Comparison of ENCODE assay signal across 21 cellular contexts in genomic region chr16:87229230-87230192, GRCh38.
"Had no signal": no experiment of that assay in that cellular context is flagged by ENCODE, and none has a peak within 500 bp of the region (broad histone marks: within the 10 kb centered on the region; RNA-seq: fewer than 3 reads in every experiment).

No MANE protein-coding gene starts in this region.

- H3K4me1 ChIP-seq: colonic mucosa, foreskin keratinocyte, left ventricle myocardium inferior, lower lobe of right lung, spleen, transverse colon had no signal

- ATAC-seq: foreskin keratinocyte; left cardiac atrium; lower lobe of right lung; sciatic nerve; stimulated activated naive B cell treated with anti-CD40 and anti-IgM and Interleukin-4, amounts not matched to agents 10 μg/mL and 1 μg/mL and 100 μg/mL, for 72 hours; stimulated activated naive CD8-positive, alpha-beta T cell treated with anti-CD3 and anti-CD28 coated beads, Interleukin-15, amount 100 ng/mL, for 72 hours had no signal

- H3K4me3 Mint-ChIP-seq: immature natural killer cell; memory B cell; stimulated activated naive B cell treated with anti-CD40 and anti-IgM and Interleukin-4, amounts not matched to agents 10 μg/mL and 1 μg/mL and 100 μg/mL, for 72 hours; stimulated activated naive CD8-positive, alpha-beta T cell treated with anti-CD3 and anti-CD28 coated beads, Interleukin-15, amount 100 ng/mL, for 72 hours had no signal

- H3K36me3 ChIP-seq: colonic mucosa, left ventricle myocardium inferior, lower lobe of right lung, neutrophil, spleen, thoracic aorta, transverse colon had no signal

- FAIRE-seq: kidney had no signal

- H3K27ac Mint-ChIP-seq: immature natural killer cell; memory B cell; stimulated activated naive B cell treated with anti-CD40 and anti-IgM and Interleukin-4, amounts not matched to agents 10 μg/mL and 1 μg/mL and 100 μg/mL, for 72 hours had no signal

- H3K9me3 ChIP-seq: colonic mucosa, lower lobe of right lung, neutrophil, thoracic aorta had no signal

- H3K27me3 ChIP-seq: colonic mucosa, transverse colon had no signal

- DNase-seq: colonic mucosa; dermis blood vessel endothelial cell; erythroblast; foreskin keratinocyte; immature natural killer cell; kidney; left cardiac atrium; left ventricle myocardium inferior; lower lobe of right lung; midbrain; spleen; stimulated activated CD4-positive, alpha-beta T cell treated with anti-CD3 and anti-CD28 coated beads, Interleukin-15, amount 100 ng/mL, for 24 hours; stimulated activated CD4-positive, alpha-beta T cell treated with anti-CD3 and anti-CD28 coated beads, Interleukin-2, amount 100 ng/mL, for 24 hours; stimulated activated CD4-positive, alpha-beta T cell treated with anti-CD3 and anti-CD28 coated beads, Interleukin-4, amount 100 ng/mL, for 4 hours; stimulated activated naive B cell treated with anti-CD40 and anti-IgM and Interleukin-4, amounts not matched to agents 10 μg/mL and 1 μg/mL and 100 μg/mL, for 72 hours; stimulated activated naive CD8-positive, alpha-beta T cell treated with anti-CD3 and anti-CD28 coated beads, Interleukin-15, amount 100 ng/mL, for 72 hours; transverse colon had no signal

- H3K9me3 Mint-ChIP-seq: immature natural killer cell; stimulated activated naive B cell treated with anti-CD40 and anti-IgM and Interleukin-4, amounts not matched to agents 10 μg/mL and 1 μg/mL and 100 μg/mL, for 72 hours; stimulated activated naive CD8-positive, alpha-beta T cell treated with anti-CD3 and anti-CD28 coated beads, Interleukin-15, amount 100 ng/mL, for 72 hours had no signal

- H3K4me1 Mint-ChIP-seq: memory B cell; stimulated activated naive B cell treated with anti-CD40 and anti-IgM and Interleukin-4, amounts not matched to agents 10 μg/mL and 1 μg/mL and 100 μg/mL, for 72 hours; stimulated activated naive CD8-positive, alpha-beta T cell treated with anti-CD3 and anti-CD28 coated beads, Interleukin-15, amount 100 ng/mL, for 72 hours had no signal

- H3K36me3 Mint-ChIP-seq: immature natural killer cell; memory B cell; stimulated activated naive B cell treated with anti-CD40 and anti-IgM and Interleukin-4, amounts not matched to agents 10 μg/mL and 1 μg/mL and 100 μg/mL, for 72 hours had no signal

- H3K27ac ChIP-seq: colonic mucosa, foreskin keratinocyte, left ventricle myocardium inferior, lower lobe of right lung, neutrophil, spleen, thoracic aorta, transverse colon had no signal

- H3K4me3 ChIP-seq: colonic mucosa, left ventricle myocardium inferior, lower lobe of right lung, spleen, thoracic aorta, transverse colon had no signal
